Comparison of ENCODE assay signal across 18 cellular contexts in genomic region chr3:196572389-196572788, GRCh38. TPM values are rescaled to one million over a fixed set of nuclear protein-coding genes. Genes with fewer than 3 reads are reported as not detected.
DNase-seq lines count a peak whose midpoint lies in the region; ATAC-seq, FAIRE-seq and TF ChIP-seq lines count a peak whose summit lies in the region.
"Had no signal": no experiment of that assay in that cellular context is flagged by ENCODE, and none has a peak within 500 bp of the region (broad histone marks: within the 10 kb centered on the region; RNA-seq: fewer than 3 reads in every experiment).

No MANE protein-coding gene starts in this region.

- WGBS in HepG2 (ENCODE audit: low lambda C conversion rate), result 42% methylated on average over 1 of the region's 1 CpG
- WGBS in right lobe of liver (ENCODE audit: insufficient coverage, low coverage, low lambda C conversion rate, missing lambda C conversion rate), result 24% methylated on average over 1 of the region's 1 CpG

- TF ChIP-seq EP300 in HepG2 (IDR thresholded peaks at IDR 0.05; ENCODE audit: low read depth in 2 of 2, low read length in 2 of 2) (no peak), HepG2 (CRISPR knock-in tag; IDR thresholded peaks at IDR 0.05; ENCODE audit: borderline replicate concordance) (no peak)

- no peak for DNase-seq in HepG2 (ENCODE audit: low spot score)
- DNase-seq in right lobe of liver, result no peak
- no peak for DNase-seq in OCI-LY7 (ENCODE audit: low spot score)
- no peak for DNase-seq in keratinocyte (ENCODE audit: low read depth, low spot score)
- no peak for DNase-seq in activated gamma-delta T cell (lab: John Stamatoyannopoulos, UW)
- no peak for DNase-seq in GM13976 (ENCODE audit: low spot score)
- no peak for DNase-seq in left colon
- DNase-seq: Caco-2; CD8-positive, alpha-beta memory T cell; IMR-90; KG1 had no signal

- H3K9ac ChIP-seq in HepG2 (ENCODE audit: insufficient read depth, low read depth, low read length), result no peak overlapping the region
- no peak overlapping the region for H3K9ac ChIP-seq in keratinocyte (ENCODE audit: control insufficient read depth, extremely low read depth, insufficient read depth, low read length)

- no peaks in the 10 kb centered on the region for H3K9me2 ChIP-seq in OCI-LY7 (ENCODE audit: insufficient read depth, low read length)

- no peak for TF ChIP-seq POLR2A in HepG2 (IDR thresholded peaks at IDR 0.05; ENCODE audit: insufficient read depth in 1 of 2, low read depth in 2 of 2, low read length in 2 of 2)
- TF ChIP-seq POLR2A in right lobe of liver (IDR thresholded peaks at IDR 0.05), result no peak

- H3K9me1 ChIP-seq in keratinocyte (ENCODE audit: control insufficient read depth, extremely low read depth, insufficient read depth, low read length), result no peaks in the 10 kb centered on the region

- H3K4me3 ChIP-seq in HepG2 (replicated peaks in 1 of 3; ENCODE audit: insufficient read depth in 1 of 3, low read depth in 2 of 3, low read length in 3 of 3) (no peak overlapping the region), right lobe of liver (no peak overlapping the region), OCI-LY7 (ENCODE audit: low read depth, low read length, poor library complexity, severe bottlenecking) (no peak overlapping the region), keratinocyte (ENCODE audit: control insufficient read depth in 2 of 3, extremely low read depth in 1 of 3, insufficient read depth in 2 of 3, low read depth in 1 of 3, low read length in 3 of 3) (no peak overlapping the region)
- H3K4me3 ChIP-seq: HAP-1 had no signal

- H3K27ac ChIP-seq in HepG2 (ENCODE audit: extremely low read length, insufficient read depth, low read length) (no peak overlapping the region), right lobe of liver (no peak overlapping the region), OCI-LY7 (ENCODE audit: low read depth, low read length, poor library complexity, severe bottlenecking) (no peak overlapping the region), keratinocyte (ENCODE audit: control insufficient read depth, insufficient read depth, low read length) (no peak overlapping the region)
- H3K27ac ChIP-seq: 22Rv1 had no signal

- POLR2A ChIA-PET in HepG2 (lab: Yijun Ruan, JAX) (no interaction called here), OCI-LY7 (lab: Charles Lee) (interaction anchor here (1.4 kb wide), 1 partner anchor 12 kb away, joined by 5 read pairs; no protein-coding TSS in a partner anchor)

- H2AFZ ChIP-seq in HepG2 (ENCODE audit: low read length) (no peak overlapping the region), OCI-LY7 (ENCODE audit: low read length) (no peak overlapping the region), keratinocyte (ENCODE audit: control insufficient read depth, low read length) (no peak overlapping the region)

- H3K27me3 ChIP-seq in HepG2 (ENCODE audit: control insufficient read depth in 1 of 2, insufficient read depth in 2 of 2, low read length in 2 of 2) (peaks cover 0 to 3% of the 10 kb centered on the region in 2 experiments; a peak in 1 of 5 replicates), right lobe of liver (no peaks in the 10 kb centered on the region), keratinocyte (ENCODE audit: control insufficient read depth, extremely low read depth, insufficient read depth, low read length) (no peaks in the 10 kb centered on the region)

- ATAC-seq in HepG2 (no peak), right lobe of liver (no peak), left colon (no peak)

- no peaks in the 10 kb centered on the region for H3K9me3 ChIP-seq in HepG2 (ENCODE audit: low read length)
- H3K9me3 ChIP-seq in right lobe of liver, result no peaks in the 10 kb centered on the region
- no peaks in the 10 kb centered on the region for H3K9me3 ChIP-seq in OCI-LY7 (ENCODE audit: low read length)
- H3K9me3 ChIP-seq in keratinocyte (ENCODE audit: control insufficient read depth, low read depth, low read length), result no peaks in the 10 kb centered on the region
- H3K9me3 ChIP-seq: Caco-2, HAP-1 had no signal

- FAIRE-seq in HepG2 (lab: Jason Lieb, UNC) (no peak), keratinocyte (lab: Jason Lieb, UNC) (no peak)
- FAIRE-seq: GM12891, H1 had no signal

- H3K36me3 ChIP-seq in HepG2 (replicated peaks in 1 of 2; ENCODE audit: control insufficient read depth in 1 of 2, insufficient read depth in 2 of 2, low read length in 2 of 2) (peaks cover 0 to 1% of the 10 kb centered on the region in 2 experiments; a peak in 2 of 5 replicates), right lobe of liver (peaks cover 0 to 2% (median 0%) of the 10 kb centered on the region in 4 donors), OCI-LY7 (ENCODE audit: insufficient read depth, low read length) (peaks cover 1% of the 10 kb centered on the region), keratinocyte (ENCODE audit: control insufficient read depth in 2 of 2, extremely low read depth in 1 of 2, insufficient read depth in 2 of 2, low read length in 2 of 2) (peaks cover 1 to 5% of the 10 kb centered on the region in 2 experiments)

- H3K4me2 ChIP-seq in HepG2 (ENCODE audit: low read depth, low read length) (peak overlapping the region; percentile 29; the same call in 1 of the 2 replicates), OCI-LY7 (ENCODE audit: low read length) (peak overlapping the region; percentile 28; the same call in 1 of the 2 replicates), keratinocyte (ENCODE audit: control insufficient read depth, extremely low read depth, insufficient read depth, low read depth, low read length) (peak overlapping the region; percentile 6)

- BruUV-seq in HepG2 (replicated peaks; lab: Mats Ljungman, UMichigan), result no TSS peak
- BruUV-seq in OCI-LY7 (replicated peaks; lab: Mats Ljungman, UMichigan), result no TSS peak

- TF ChIP-seq RAD21 in HepG2 (CRISPR knock-in tag; IDR thresholded peaks at IDR 0.05), result no peak

- H4K20me1 ChIP-seq in HepG2 (ENCODE audit: insufficient read depth, low read length), result no peaks in the 10 kb centered on the region
- peaks cover 16% of the 10 kb centered on the region; the same call in 1 of the 2 replicates for H4K20me1 ChIP-seq in OCI-LY7 (ENCODE audit: insufficient read depth, low read length)
- H4K20me1 ChIP-seq in keratinocyte (ENCODE audit: control insufficient read depth, extremely low read depth, insufficient read depth, low read length), result no peaks in the 10 kb centered on the region

- H3K4me1 ChIP-seq in HepG2 (ENCODE audit: insufficient read depth, low read length), result peaks cover 33% of the 10 kb centered on the region
- peaks cover 0 to 13% (median 6%) of the 10 kb centered on the region in 4 donors for H3K4me1 ChIP-seq in right lobe of liver
- H3K4me1 ChIP-seq in OCI-LY7 (ENCODE audit: insufficient read depth, low read length, poor library complexity, severe bottlenecking), result peaks cover 23% of the 10 kb centered on the region
- peaks cover 16% of the 10 kb centered on the region for H3K4me1 ChIP-seq in keratinocyte (ENCODE audit: control insufficient read depth, extremely low read depth, insufficient read depth, low read length)

- intact Hi-C loops in HepG2 (cut with micrococcal nuclease; ENCODE audit: unreplicated experiment) (no loop called here), right lobe of liver (cut with DNase I) (no loop called here), OCI-LY7 (cut with micrococcal nuclease; ENCODE audit: unreplicated experiment) (no loop called here), left colon (cut with DNase I, micrococcal nuclease) (no loop called here)

- CTCF ChIA-PET in HepG2 (lab: Yijun Ruan, JAX; ENCODE audit: low intra/inter-chr PET ratio, low total read pairs), result no interaction called here
- CTCF ChIA-PET in OCI-LY7 (lab: Charles Lee; ENCODE audit: unreplicated experiment), result no interaction called here

- in situ Hi-C loops in HepG2 (cut with HindIII; ENCODE audit: extremely low pct_ligation_motif_present, low pct_unique_long_range_greater_than_20kb), result no loop called here
- in situ Hi-C loops in GM13976 (cut with MboI; ENCODE audit: low sequenced_read_pairs, unreplicated experiment), result no loop called here

- H3K79me2 ChIP-seq in HepG2 (ENCODE audit: insufficient read depth, low read length) (peaks cover 67% of the 10 kb centered on the region), OCI-LY7 (ENCODE audit: insufficient read depth, low read depth, low read length) (peaks cover 88% of the 10 kb centered on the region), keratinocyte (ENCODE audit: control insufficient read depth, insufficient read depth, low read length) (peaks cover 79% of the 10 kb centered on the region)

- TF ChIP-seq CTCF in HepG2 (CRISPR knock-in tag; IDR thresholded peaks at IDR 0.05) (no peak), right lobe of liver (IDR thresholded peaks at IDR 0.05) (no peak), OCI-LY7 (conservative IDR thresholded peaks at IDR 0.05; ENCODE audit: low read length) (no peak), keratinocyte (optimal IDR thresholded peaks at IDR 0.05 in 1 of 3, IDR thresholded peaks at IDR 0.05 in 1 of 3, conservative IDR thresholded peaks at IDR 0.05 in 1 of 3; ENCODE audit: extremely low read depth in 1 of 3, insufficient read depth in 2 of 3, low read length in 3 of 3) (no peak), GM13976 (IDR thresholded peaks at IDR 0.05; ENCODE audit: borderline replicate concordance, control extremely low read depth, extremely low read depth, insufficient read depth, missing control alignments) (no peak)

- dilution Hi-C loops in keratinocyte (cut with MboI; ENCODE audit: extremely low pct_ligation_motif_present, low sequenced_read_pairs), result no loop called here

RNA-seq across cellular contexts. Expression of gene FBXO45, which starts 3.9 kb away (rescaled TPM):
- 12.1 and 18.4 TPM in 2 replicates for total RNA-seq in HepG2 (2016; rRNA removed; fragmentation: Illumina TruSeq; extraction: Trizol)
- total RNA-seq in HepG2 (2016; cell fraction: cytosol; rRNA removed; fragmentation: Illumina TruSeq; extraction: Trizol; ENCODE audit: low read depth), result 1.4 and 2.1 TPM in 2 replicates
- 12.2 and 16.6 TPM in 2 replicates for total RNA-seq in HepG2 (2016; cell fraction: insoluble cytoplasmic fraction; rRNA removed; fragmentation: Illumina TruSeq; extraction: Trizol)
- 9.5 and 10.4 TPM in 2 replicates for total RNA-seq in HepG2 (2016; cell fraction: membrane; rRNA removed; fragmentation: Illumina TruSeq; extraction: Trizol)
- total RNA-seq in HepG2 (2016; cell fraction: nucleus; rRNA removed; fragmentation: Illumina TruSeq; extraction: Trizol), result 6.9 and 8.6 TPM in 2 replicates
- polyA plus RNA-seq in HepG2 (2011; rRNA removed), result 4.9 and 7.0 TPM in 2 replicates
- 2.7 and 4.4 TPM in 2 replicates for polyA plus RNA-seq in HepG2 (2011; cell fraction: cytosol; rRNA removed)
- polyA plus RNA-seq in HepG2 (2011; cell fraction: nucleus; rRNA removed), result 1.4 and 1.7 TPM in 2 replicates
- 7.8 and 9.3 TPM in 2 replicates for polyA plus RNA-seq in HepG2 (2012)
- 1.4 and 1.6 TPM in 2 replicates for polyA plus RNA-seq in HepG2 (2016; cell fraction: cytosol; fragmentation: Illumina TruSeq; extraction: Trizol; ENCODE audit: low read depth)
- 17.1 and 19.3 TPM in 2 replicates for polyA plus RNA-seq in HepG2 (2016; cell fraction: insoluble cytoplasmic fraction; fragmentation: Illumina TruSeq; extraction: Trizol; ENCODE audit: low read depth)
- 7.4 and 8.0 TPM in 2 replicates for polyA plus RNA-seq in HepG2 (2016; cell fraction: membrane; fragmentation: Illumina TruSeq; extraction: Trizol; ENCODE audit: low read depth)
- polyA plus RNA-seq in HepG2 (2016; cell fraction: nucleus; fragmentation: Illumina TruSeq; extraction: Trizol; ENCODE audit: insufficient read depth, low read depth), result 8.4 and 9.2 TPM in 2 replicates
- polyA minus RNA-seq in HepG2 (2011; rRNA and poly(A)+ RNA removed; ENCODE audit: low replicate concordance), result 2.6 and 8.3 TPM in 2 replicates
- 4.6 and 5.3 TPM in 2 replicates for polyA minus RNA-seq in HepG2 (2011; cell fraction: cytosol; rRNA and poly(A)+ RNA removed)
- 4.2 and 4.5 TPM in 2 replicates for polyA minus RNA-seq in HepG2 (2011; cell fraction: nucleus; rRNA and poly(A)+ RNA removed)
- 1 to 10 TPM; 3.8 to 5.5 (median 4.4) TPM for total RNA-seq in right lobe of liver
- total RNA-seq in OCI-LY7 (2014; rRNA removed; shearing (Covaris generic)), result 10.6 and 12.5 TPM in 2 replicates
- 15.5 and 15.6 TPM in 2 replicates for total RNA-seq in OCI-LY7 (2022)
- polyA plus RNA-seq in keratinocyte, result 9.2 to 17.9 TPM (median 10.0 TPM) in 3 replicates
- 23.4 TPM for polyA plus RNA-seq in keratinocyte (2011; ENCODE audit: low read depth)
- polyA plus RNA-seq in keratinocyte (2011; cell fraction: cytosol; rRNA removed), result 8.9 and 16.6 TPM in 2 replicates
- polyA plus RNA-seq in keratinocyte (2011; cell fraction: nucleus; rRNA removed), result 5.6 and 8.7 TPM in 2 replicates
- polyA plus RNA-seq in keratinocyte (2012; ENCODE audit: low replicate concordance), result 11.2 and 22.9 TPM in 2 replicates
- polyA minus RNA-seq in keratinocyte, result 2.9 to 12.5 TPM (median 4.8 TPM) in 3 replicates
- 7.3 TPM for polyA minus RNA-seq in keratinocyte (2011; cell fraction: cytosol; rRNA and poly(A)+ RNA removed)
- polyA minus RNA-seq in keratinocyte (2011; cell fraction: nucleus; rRNA and poly(A)+ RNA removed), result 3.7 and 5.4 TPM in 2 replicates
- 10 to 100 TPM in 1 of 2 donors, 1 to 10 TPM in 1; 9.2 to 10.1 TPM for total RNA-seq in left colon

RNA-seq across cellular contexts. Expression of gene WDR53, which starts 4.0 kb away (rescaled TPM):
- total RNA-seq in HepG2 (2016; rRNA removed; fragmentation: Illumina TruSeq; extraction: Trizol) (7.7 and 16.4 TPM in 2 replicates), right lobe of liver (1 to 10 TPM; 1.5 to 5.8 (median 4.3) TPM), OCI-LY7 (2022) (15.6 and 16.5 TPM in 2 replicates), left colon (1 to 10 TPM; 6.8 to 8.6 TPM)
- 2.8 and 5.5 TPM in 2 replicates for total RNA-seq in HepG2 (2016; cell fraction: cytosol; rRNA removed; fragmentation: Illumina TruSeq; extraction: Trizol; ENCODE audit: low read depth)
- total RNA-seq in HepG2 (2016; cell fraction: insoluble cytoplasmic fraction; rRNA removed; fragmentation: Illumina TruSeq; extraction: Trizol), result 9.8 and 13.8 TPM in 2 replicates
- 6.5 and 7.9 TPM in 2 replicates for total RNA-seq in HepG2 (2016; cell fraction: membrane; rRNA removed; fragmentation: Illumina TruSeq; extraction: Trizol)
- total RNA-seq in HepG2 (2016; cell fraction: nucleus; rRNA removed; fragmentation: Illumina TruSeq; extraction: Trizol), result 5.2 and 7.0 TPM in 2 replicates
- polyA plus RNA-seq in HepG2 (2011; rRNA removed) (3.5 and 4.1 TPM in 2 replicates), keratinocyte (9.8 to 14.2 TPM (median 10.4 TPM) in 3 replicates)
- polyA plus RNA-seq in HepG2 (2011; cell fraction: cytosol; rRNA removed), result 3.7 and 3.9 TPM in 2 replicates
- polyA plus RNA-seq in HepG2 (2011; cell fraction: nucleus; rRNA removed), result 2.9 and 3.9 TPM in 2 replicates
- 6.1 and 9.5 TPM in 2 replicates for polyA plus RNA-seq in HepG2 (2012)
- 3.1 and 3.4 TPM in 2 replicates for polyA plus RNA-seq in HepG2 (2016; cell fraction: cytosol; fragmentation: Illumina TruSeq; extraction: Trizol; ENCODE audit: low read depth)
- polyA plus RNA-seq in HepG2 (2016; cell fraction: insoluble cytoplasmic fraction; fragmentation: Illumina TruSeq; extraction: Trizol; ENCODE audit: low read depth), result 17.3 and 18.0 TPM in 2 replicates
- 5.2 and 5.5 TPM in 2 replicates for polyA plus RNA-seq in HepG2 (2016; cell fraction: membrane; fragmentation: Illumina TruSeq; extraction: Trizol; ENCODE audit: low read depth)
- polyA plus RNA-seq in HepG2 (2016; cell fraction: nucleus; fragmentation: Illumina TruSeq; extraction: Trizol; ENCODE audit: insufficient read depth, low read depth), result 13.6 and 14.4 TPM in 2 replicates
- 3.2 and 15.2 TPM in 2 replicates for polyA minus RNA-seq in HepG2 (2011; rRNA and poly(A)+ RNA removed; ENCODE audit: low replicate concordance)
- polyA minus RNA-seq in HepG2 (2011; cell fraction: cytosol; rRNA and poly(A)+ RNA removed), result 1.8 and 2.3 TPM in 2 replicates
- 2.1 and 4.0 TPM in 2 replicates for polyA minus RNA-seq in HepG2 (2011; cell fraction: nucleus; rRNA and poly(A)+ RNA removed)
- total RNA-seq in OCI-LY7 (2014; rRNA removed; shearing (Covaris generic)), result 10.8 TPM in 2 replicates
- 40.9 TPM for polyA plus RNA-seq in keratinocyte (2011; ENCODE audit: low read depth)
- 9.7 and 13.4 TPM in 2 replicates for polyA plus RNA-seq in keratinocyte (2011; cell fraction: cytosol; rRNA removed)
- polyA plus RNA-seq in keratinocyte (2011; cell fraction: nucleus; rRNA removed), result 12.2 and 15.8 TPM in 2 replicates
- 9.9 and 26.8 TPM in 2 replicates for polyA plus RNA-seq in keratinocyte (2012; ENCODE audit: low replicate concordance)
- 5.1 to 6.6 TPM (median 5.7 TPM) in 3 replicates for polyA minus RNA-seq in keratinocyte
- polyA minus RNA-seq in keratinocyte (2011; cell fraction: cytosol; rRNA and poly(A)+ RNA removed), result 3.1 TPM
- 3.6 and 5.5 TPM in 2 replicates for polyA minus RNA-seq in keratinocyte (2011; cell fraction: nucleus; rRNA and poly(A)+ RNA removed)

RNA-seq across cellular contexts. Expression of gene SMCO1, which starts 57.2 kb away (rescaled TPM):
- total RNA-seq in HepG2 (2016; rRNA removed; fragmentation: Illumina TruSeq; extraction: Trizol) (not detected in 2 replicates), right lobe of liver (not detected), OCI-LY7 (2022) (not detected in 2 replicates), left colon (not detected)
- not detected in 2 replicates for total RNA-seq in HepG2 (2016; cell fraction: cytosol; rRNA removed; fragmentation: Illumina TruSeq; extraction: Trizol; ENCODE audit: low read depth)
- total RNA-seq in HepG2 (2016; cell fraction: insoluble cytoplasmic fraction; rRNA removed; fragmentation: Illumina TruSeq; extraction: Trizol), result not detected in 2 replicates
- total RNA-seq in HepG2 (2016; cell fraction: membrane; rRNA removed; fragmentation: Illumina TruSeq; extraction: Trizol), result not detected in 2 replicates
- total RNA-seq in HepG2 (2016; cell fraction: nucleus; rRNA removed; fragmentation: Illumina TruSeq; extraction: Trizol), result not detected in 2 replicates
- polyA plus RNA-seq in HepG2 (2011; rRNA removed) (not detected in 2 replicates), keratinocyte (not detected in 3 replicates)
- polyA plus RNA-seq in HepG2 (2011; cell fraction: cytosol; rRNA removed), result not detected in 2 replicates
- polyA plus RNA-seq in HepG2 (2011; cell fraction: nucleus; rRNA removed), result not detected in 2 replicates
- not detected in 2 replicates for polyA plus RNA-seq in HepG2 (2012)
- not detected in 2 replicates for polyA plus RNA-seq in HepG2 (2016; cell fraction: cytosol; fragmentation: Illumina TruSeq; extraction: Trizol; ENCODE audit: low read depth)
- polyA plus RNA-seq in HepG2 (2016; cell fraction: insoluble cytoplasmic fraction; fragmentation: Illumina TruSeq; extraction: Trizol; ENCODE audit: low read depth), result not detected in 2 replicates
- not detected in 2 replicates for polyA plus RNA-seq in HepG2 (2016; cell fraction: membrane; fragmentation: Illumina TruSeq; extraction: Trizol; ENCODE audit: low read depth)
- polyA plus RNA-seq in HepG2 (2016; cell fraction: nucleus; fragmentation: Illumina TruSeq; extraction: Trizol; ENCODE audit: insufficient read depth, low read depth), result not detected in 2 replicates
- not detected in 2 replicates for polyA minus RNA-seq in HepG2 (2011; rRNA and poly(A)+ RNA removed; ENCODE audit: low replicate concordance)
- not detected in 2 replicates for polyA minus RNA-seq in HepG2 (2011; cell fraction: cytosol; rRNA and poly(A)+ RNA removed)
- not detected in 2 replicates for polyA minus RNA-seq in HepG2 (2011; cell fraction: nucleus; rRNA and poly(A)+ RNA removed)
- total RNA-seq in OCI-LY7 (2014; rRNA removed; shearing (Covaris generic)), result not detected in 2 replicates
- polyA plus RNA-seq in keratinocyte (2011; ENCODE audit: low read depth), result not detected
- not detected in 2 replicates for polyA plus RNA-seq in keratinocyte (2011; cell fraction: cytosol; rRNA removed)
- not detected in 2 replicates for polyA plus RNA-seq in keratinocyte (2011; cell fraction: nucleus; rRNA removed)
- polyA plus RNA-seq in keratinocyte (2012; ENCODE audit: low replicate concordance), result not detected in 2 replicates
- polyA minus RNA-seq in keratinocyte, result not detected in 3 replicates
- polyA minus RNA-seq in keratinocyte (2011; cell fraction: cytosol; rRNA and poly(A)+ RNA removed), result not detected
- polyA minus RNA-seq in keratinocyte (2011; cell fraction: nucleus; rRNA and poly(A)+ RNA removed), result not detected in 2 replicates
- total RNA-seq: A673; Caco-2; CD8-positive, alpha-beta memory T cell; Daoy; H1; IMR-90 had no signal
- polyA plus RNA-seq: BJ; CD8-positive, alpha-beta memory T cell; IMR-90 had no signal
